Comparison of ENCODE assay signal across 15 cellular contexts in the genomic region with DNA sequence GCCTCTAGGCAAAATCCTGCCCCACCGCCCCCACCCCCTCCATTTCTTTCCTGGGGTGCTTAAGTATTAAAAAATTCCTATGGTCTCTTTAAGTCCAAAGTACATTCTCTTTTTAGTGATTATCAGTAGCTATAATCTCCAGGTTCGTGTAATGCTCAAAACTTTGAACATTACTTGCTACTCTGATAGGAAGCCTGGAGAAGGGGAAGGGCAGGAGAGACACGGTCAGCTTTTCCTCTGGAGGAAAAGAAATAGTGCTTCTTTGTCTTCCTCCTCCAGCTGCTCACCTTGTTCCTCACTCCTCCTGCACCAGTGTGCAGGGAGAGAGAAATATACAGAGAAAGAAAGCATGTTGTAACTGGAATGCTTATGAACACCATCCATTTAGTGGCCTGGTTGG.
DNase-seq lines count a peak whose midpoint lies in the region; ATAC-seq and TF ChIP-seq lines count a peak whose summit lies in the region.
"Had no signal": no experiment of that assay in that cellular context is flagged by ENCODE, and none has a peak within 500 bp of the region (broad histone marks: within the 10 kb centered on the region; RNA-seq: fewer than 3 reads in every experiment).

No MANE protein-coding gene starts in this region.

- no peaks in the 10 kb centered on the region for H3K9me2 ChIP-seq in OCI-LY1 (ENCODE audit: low read depth, low read length)
- H3K9me2 ChIP-seq in SK-N-SH, result no peaks in the 10 kb centered on the region

- intact Hi-C loops in transverse colon (cut with DNase I; ENCODE audit: low total_unique reads), result no loop called here

- DNase-seq in nephron progenitor cell (no peak), transverse colon (no peak), SKM-1 treated with dmso at 0.1 percent for 144 hours (lab: John Stamatoyannopoulos, UW; ENCODE audit: unreplicated experiment) (no peak), SK-N-SH (no peak)
- DNase-seq: AML-193; CD8-positive, alpha-beta memory T cell; HCEC 1CT; HFFc6 had no signal

- H3K9me3 Mint-ChIP-seq in nephron progenitor cell, result no peaks in the 10 kb centered on the region

- H3K4me1 ChIP-seq in OCI-LY1 (ENCODE audit: insufficient read depth, low read length, severe bottlenecking), result peaks cover 34% of the 10 kb centered on the region
- no peaks in the 10 kb centered on the region for H3K4me1 ChIP-seq in duodenal mucosa (ENCODE audit: control insufficient read depth in 1 of 2, insufficient read depth in 2 of 2, low read length in 2 of 2)
- H3K4me1 ChIP-seq in transverse colon, result no peaks in the 10 kb centered on the region
- no peaks in the 10 kb centered on the region for H3K4me1 ChIP-seq in SK-N-SH (ENCODE audit: control insufficient read depth in 1 of 2, insufficient read depth in 2 of 2, low read depth in 1 of 2, low read length in 1 of 2)
- H3K4me1 ChIP-seq: A549, BLaER1 had no signal

- 25 to 40% methylated on average over 2 to 3 of the region's 3 CpGs for WGBS in transverse colon (ENCODE audit: low coverage in 1 of 2), 2 donors
- WGBS in SK-N-SH (ENCODE audit: low lambda C conversion rate), result 0% methylated on average over 3 of the region's 3 CpGs

- H3K27ac ChIP-seq in OCI-LY1 (ENCODE audit: low read depth, low read length, poor library complexity, severe bottlenecking), result peak overlapping the region; percentile 93
- no peak overlapping the region for H3K27ac ChIP-seq in duodenal mucosa (ENCODE audit: low read depth, low read length)
- H3K27ac ChIP-seq in transverse colon, result peak overlapping the region in 3 of 4 donors; percentile 33 to 52 (median 40)
- H3K27ac ChIP-seq in SK-N-SH (ENCODE audit: low read depth in 2 of 2, low read length in 1 of 2), result no peak overlapping the region
- H3K27ac ChIP-seq: A549, BLaER1, HL-60 had no signal

- no peaks in the 10 kb centered on the region for H3K9me3 ChIP-seq in OCI-LY1 (ENCODE audit: low read length)
- H3K9me3 ChIP-seq in duodenal mucosa (ENCODE audit: control insufficient read depth in 1 of 2, low read length in 2 of 2), result no peaks in the 10 kb centered on the region
- no peaks in the 10 kb centered on the region for H3K9me3 ChIP-seq in transverse colon
- no peaks in the 10 kb centered on the region for H3K9me3 ChIP-seq in SK-N-SH
- H3K9me3 ChIP-seq: A549, BLaER1 had no signal

- H3K9ac ChIP-seq in OCI-LY1 (ENCODE audit: low read length) (peak overlapping the region; percentile 63), duodenal mucosa (ENCODE audit: low read depth in 1 of 2, low read length in 2 of 2) (no peak overlapping the region), SK-N-SH (no peak overlapping the region)
- H3K9ac ChIP-seq: BLaER1 had no signal

- no peak for ATAC-seq in HG03045 (IDR thresholded peaks at IDR 0.05; ENCODE audit: unreplicated experiment)
- ATAC-seq: A549, K562 had no signal

- no peak for TF ChIP-seq RAD21 in SK-N-SH (IDR thresholded peaks at IDR 0.05; ENCODE audit: low read length)

- no peaks in the 10 kb centered on the region for H3K36me3 Mint-ChIP-seq in nephron progenitor cell (ENCODE audit: low read depth)

- POLR2A ChIA-PET in SK-N-SH (lab: Yijun Ruan, JAX), result no interaction called here

- peaks cover 33% of the 10 kb centered on the region for H3K4me1 Mint-ChIP-seq in nephron progenitor cell
- H3K4me1 Mint-ChIP-seq: CD8-positive, alpha-beta memory T cell had no signal

- H3K27me3 Mint-ChIP-seq in nephron progenitor cell (ENCODE audit: low read depth, poor library complexity), result no peaks in the 10 kb centered on the region

- TF ChIP-seq EP300 in transverse colon (IDR thresholded peaks at IDR 0.05; ENCODE audit: low read depth) (no peak), SK-N-SH (IDR thresholded peaks at IDR 0.05; ENCODE audit: borderline replicate concordance in 1 of 2, low read depth in 1 of 2, low read length in 1 of 2) (no peak)

- H4K20me1 ChIP-seq in OCI-LY1 (ENCODE audit: insufficient read depth, low read length), result no peaks in the 10 kb centered on the region
- no peaks in the 10 kb centered on the region for H4K20me1 ChIP-seq in SK-N-SH (ENCODE audit: insufficient read depth)

- TF ChIP-seq POLR2A in transverse colon (IDR thresholded peaks at IDR 0.05), result no peak

- peak overlapping the region; percentile 40 for H3K27ac Mint-ChIP-seq in nephron progenitor cell
- H3K27ac Mint-ChIP-seq: HFFc6 had no signal

- H2AFZ ChIP-seq in OCI-LY1 (ENCODE audit: low read length), result no peak overlapping the region
- H2AFZ ChIP-seq in SK-N-SH (ENCODE audit: low read depth), result no peak overlapping the region

- H3K4me2 ChIP-seq in OCI-LY1 (ENCODE audit: low read length), result peak overlapping the region; percentile 49; the same call in 1 of the 2 replicates
- no peak overlapping the region for H3K4me2 ChIP-seq in SK-N-SH
- H3K4me2 ChIP-seq: A549, BLaER1 had no signal

- H3F3A ChIP-seq in OCI-LY1 (ENCODE audit: insufficient read depth, low read length) (no peaks in the 10 kb centered on the region), SK-N-SH (replicated peaks; ENCODE audit: insufficient read depth) (no peaks in the 10 kb centered on the region)

- no peaks in the 10 kb centered on the region for H3K36me3 ChIP-seq in OCI-LY1 (ENCODE audit: insufficient read depth, low read length)
- H3K36me3 ChIP-seq in duodenal mucosa (ENCODE audit: control insufficient read depth in 1 of 2, insufficient read depth in 2 of 2, low read length in 2 of 2), result no peaks in the 10 kb centered on the region
- no peaks in the 10 kb centered on the region for H3K36me3 ChIP-seq in transverse colon
- no peaks in the 10 kb centered on the region for H3K36me3 ChIP-seq in SK-N-SH (replicated peaks in 1 of 2; ENCODE audit: control insufficient read depth in 1 of 2, insufficient read depth in 2 of 2, low read length in 1 of 2)
- H3K36me3 ChIP-seq: BLaER1 had no signal

- H3K79me2 ChIP-seq in OCI-LY1 (ENCODE audit: insufficient read depth, low read length) (no peaks in the 10 kb centered on the region), SK-N-SH (ENCODE audit: insufficient read depth) (no peaks in the 10 kb centered on the region)

- CTCF ChIA-PET in SK-N-SH (lab: Yijun Ruan, JAX), result interaction anchor here (1.4 kb wide), 1 partner anchor 18 kb away, joined by 5 read pairs; no protein-coding TSS in a partner anchor

- H3K4me3 ChIP-seq in OCI-LY1 (ENCODE audit: low read depth, low read length, poor library complexity, severe bottlenecking), result no peak overlapping the region
- peak overlapping the region; percentile 10 to 29 for H3K4me3 ChIP-seq in duodenal mucosa (ENCODE audit: low read depth in 1 of 2, low read length in 2 of 2)
- H3K4me3 ChIP-seq in transverse colon, result no peak overlapping the region
- no peak overlapping the region for H3K4me3 ChIP-seq in SK-N-SH (ENCODE audit: low read depth in 2 of 2, low read length in 1 of 2)
- H3K4me3 ChIP-seq: A549, BLaER1, K562 had no signal

- in situ Hi-C loops in transverse colon (cut with MboI; ENCODE audit: low pct_ligation_motif_present in 1 of 4, low pct_unique_long_range_greater_than_20kb in 1 of 4, low sequenced_read_pairs in 3 of 4), result no loop called here

- no peak for TF ChIP-seq CTCF in OCI-LY1 (IDR thresholded peaks at IDR 0.05; ENCODE audit: low read length)
- no peak for TF ChIP-seq CTCF in nephron progenitor cell (IDR thresholded peaks at IDR 0.05)
- no peak for TF ChIP-seq CTCF in transverse colon (IDR thresholded peaks at IDR 0.05)
- TF ChIP-seq CTCF in SK-N-SH (IDR thresholded peaks at IDR 0.05), result no peak

- H3K27me3 ChIP-seq in OCI-LY1 (ENCODE audit: insufficient read depth, low read length) (no peaks in the 10 kb centered on the region), duodenal mucosa (ENCODE audit: control insufficient read depth in 1 of 2, insufficient read depth in 2 of 2, low read length in 2 of 2) (no peaks in the 10 kb centered on the region), transverse colon (no peaks in the 10 kb centered on the region), SK-N-SH (ENCODE audit: insufficient read depth) (no peaks in the 10 kb centered on the region; the same call in 1 of the 2 replicates)

- no peak overlapping the region for H3K4me3 Mint-ChIP-seq in nephron progenitor cell
- H3K4me3 Mint-ChIP-seq: CD8-positive, alpha-beta memory T cell; HFFc6 had no signal

TF ChIP-seq in SK-N-SH, 30 proteins besides CTCF, POLR2A, EP300 and RAD21:
- no peak for TF ChIP-seq RFX5 (IDR thresholded peaks at IDR 0.05; ENCODE audit: low read length)
- TF ChIP-seq FOXM1 (IDR thresholded peaks at IDR 0.05; ENCODE audit: low read depth), result no peak
- TF ChIP-seq YY1 (IDR thresholded peaks at IDR 0.05; ENCODE audit: low read depth), result no peak
- no peak for TF ChIP-seq TCF12 (IDR thresholded peaks at IDR 0.05)
- TF ChIP-seq GABPA (IDR thresholded peaks at IDR 0.05; ENCODE audit: low read depth), result no peak
- no peak for TF ChIP-seq JUND (IDR thresholded peaks at IDR 0.05)
- TF ChIP-seq, protein P1, sequence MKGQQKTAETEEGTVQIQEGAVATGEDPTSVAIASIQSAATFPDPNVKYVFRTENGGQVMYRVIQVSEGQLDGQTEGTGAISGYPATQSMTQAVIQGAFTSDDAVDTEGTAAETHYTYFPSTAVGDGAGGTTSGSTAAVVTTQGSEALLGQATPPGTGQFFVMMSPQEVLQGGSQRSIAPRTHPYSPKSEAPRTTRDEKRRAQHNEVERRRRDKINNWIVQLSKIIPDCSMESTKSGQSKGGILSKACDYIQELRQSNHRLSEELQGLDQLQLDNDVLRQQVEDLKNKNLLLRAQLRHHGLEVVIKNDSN (IDR thresholded peaks at IDR 0.05; ENCODE audit: borderline replicate concordance, low read depth), result no peak
- TF ChIP-seq FOXJ3 (CRISPR knock-in tag; IDR thresholded peaks at IDR 0.05), result no peak

Comparison
In these comparisons a context has a peak if more than half of its experiments do, and no peak if none do; other contexts are left out.
1. H3K27ac ChIP-seq: peak in OCI-LY1 (single experiment) and transverse colon (3 of 4); none in duodenal mucosa (single experiment) and SK-N-SH (0 of 2).
2. H3K4me3 ChIP-seq: peak in duodenal mucosa (2 of 2); none in OCI-LY1 (single experiment), transverse colon (0 of 4) and SK-N-SH (0 of 2).